Comparison of ENCODE assay signal across 8 cellular contexts in the genomic region with DNA sequence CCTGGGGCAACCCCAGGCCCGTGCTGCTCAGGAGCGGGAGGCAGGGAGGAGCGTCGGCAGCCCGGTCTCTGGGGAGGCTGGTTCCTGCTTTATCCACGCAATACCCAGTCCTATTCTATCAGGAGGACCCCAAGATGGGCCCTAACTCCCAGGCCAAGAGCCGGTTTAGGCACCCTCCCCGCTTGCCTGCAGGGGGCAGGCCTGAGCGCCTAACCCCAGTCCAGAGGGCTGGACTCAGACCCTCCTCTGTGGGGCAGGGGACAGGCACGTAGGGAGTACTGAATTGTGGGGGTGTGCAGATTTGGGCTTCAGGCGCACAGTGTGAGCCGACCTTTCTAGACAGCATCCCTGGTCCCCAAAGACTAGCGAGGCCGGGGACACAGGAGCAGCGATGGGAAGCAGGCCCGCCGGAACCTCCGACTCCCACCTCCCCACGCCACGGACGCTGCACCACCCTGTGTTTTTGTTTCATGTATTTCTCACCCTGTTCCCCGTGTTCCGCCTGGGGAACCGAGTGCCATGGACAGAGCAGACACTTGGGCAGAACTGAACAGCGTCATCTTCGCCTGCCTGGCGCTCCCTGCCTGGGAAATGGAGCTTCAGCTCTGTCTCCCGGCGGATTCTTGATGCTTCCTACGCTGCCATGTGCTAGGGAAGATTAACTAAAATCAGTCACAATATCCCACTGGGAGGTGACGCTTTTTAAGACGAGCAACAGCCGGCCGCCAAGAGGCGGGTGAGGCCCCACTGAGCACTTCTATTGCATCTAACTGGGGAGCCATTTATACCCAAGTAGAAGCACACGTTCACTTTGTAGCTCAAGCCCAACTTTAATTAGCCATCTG. TPM values are rescaled to one million over a fixed set of nuclear protein-coding genes. Genes with fewer than 3 reads are reported as not detected.
A peak's percentile ranks its signal among the peaks of the same experiment; 100 is the strongest.
DNase-seq lines count a peak whose midpoint lies in the region; ATAC-seq and TF ChIP-seq lines count a peak whose summit lies in the region.

No MANE protein-coding gene starts in this region.

- no peak overlapping the region for H3K27ac ChIP-seq in KMS-11
- H3K27ac ChIP-seq in body of pancreas: no peak overlapping the region

- no peak overlapping the region for H3K4me3 ChIP-seq in KMS-11 (IDR thresholded peaks at IDR 0.05; ENCODE audit: insufficient read depth, low read depth, low read length)
- H3K4me3 ChIP-seq in body of pancreas: no peak overlapping the region

- peaks cover 37% of the 10 kb centered on the region for H3K36me3 Mint-ChIP-seq in Calu3 (ENCODE audit: insufficient read depth, unreplicated experiment)

- peaks cover 9% of the 10 kb centered on the region for H3K4me1 ChIP-seq in KMS-11 (ENCODE audit: low read depth, poor library complexity, severe bottlenecking)
- H3K4me1 ChIP-seq in body of pancreas: peaks cover 8% of the 10 kb centered on the region

- no peaks in the 10 kb centered on the region for H3K27me3 Mint-ChIP-seq in Calu3 (ENCODE audit: unreplicated experiment)

- H3K27me3 ChIP-seq in KMS-11 (ENCODE audit: insufficient read depth, low read depth) (no peaks in the 10 kb centered on the region), body of pancreas (no peaks in the 10 kb centered on the region)

- TF ChIP-seq POLR2A in body of pancreas (IDR thresholded peaks at IDR 0.05): no peak

- DNase-seq in Calu3: peak; percentile 60
- DNase-seq in body of pancreas: peak in 1 of 4 donors; percentile 23
- peak; percentile 22 to 50 for DNase-seq in lung microvascular endothelial cell (ENCODE audit: low read depth in 2 of 2)
- DNase-seq in inferior parietal cortex (ENCODE audit: extremely low spot score): no peak

- CTCF ChIA-PET in Calu3 (lab: Charles Lee): no interaction called here

- H3K9me3 ChIP-seq in body of pancreas: no peaks in the 10 kb centered on the region

- no peak overlapping the region for H2AFZ ChIP-seq in KMS-11 (ENCODE audit: low read depth)

- H3K9me3 Mint-ChIP-seq in Calu3 (ENCODE audit: low read depth, unreplicated experiment): no peaks in the 10 kb centered on the region

- no peaks in the 10 kb centered on the region for H4K20me1 ChIP-seq in KMS-11 (ENCODE audit: insufficient read depth)

- H3K4me1 Mint-ChIP-seq in Calu3 (ENCODE audit: low read depth, unreplicated experiment): peaks cover 27% of the 10 kb centered on the region

- no peak overlapping the region for H3K4me2 ChIP-seq in KMS-11

- no peak overlapping the region for H3K4me3 Mint-ChIP-seq in Calu3 (ENCODE audit: low read depth, unreplicated experiment)

- no peak overlapping the region for H3K27ac Mint-ChIP-seq in Calu3 (ENCODE audit: unreplicated experiment)

- no peaks in the 10 kb centered on the region for H3K36me3 ChIP-seq in KMS-11 (ENCODE audit: insufficient read depth)
- no peaks in the 10 kb centered on the region for H3K36me3 ChIP-seq in body of pancreas (replicated peaks in 1 of 2; ENCODE audit: insufficient read depth in 1 of 2, low read depth in 2 of 2)

- TF ChIP-seq CTCF in Calu3 (IDR thresholded peaks at IDR 0.05; ENCODE audit: unreplicated experiment) (peak; percentile 89), KMS-11 (conservative IDR thresholded peaks at IDR 0.05; ENCODE audit: low read depth, low read length) (peak; percentile 70), body of pancreas (IDR thresholded peaks at IDR 0.05) (peak in 6 of 7 experiments; percentile 27 to 47 (median 38))

- intact Hi-C loops in Calu3 (cut with micrococcal nuclease; ENCODE audit: unreplicated experiment): loop anchor here (5.0 kb wide), 1 partner anchor 105 kb away; a partner anchor contains a TSS
- intact Hi-C loops in body of pancreas (cut with DNase I): no loop called here

- BruUV-seq in Calu3 (replicated peaks; lab: Mats Ljungman, UMichigan): no TSS peak

- 59 to 78% methylated on average over 25 to 36 of the region's 36 CpGs for WGBS in body of pancreas, 2 donors

- ATAC-seq in body of pancreas (peak; percentile 31), GM21737 (IDR thresholded peaks at IDR 0.05; ENCODE audit: unreplicated experiment) (no peak), GM18867 (IDR thresholded peaks at IDR 0.05; ENCODE audit: unreplicated experiment) (no peak), HG03565 (IDR thresholded peaks at IDR 0.05; ENCODE audit: unreplicated experiment) (no peak)

- H3K79me2 ChIP-seq in KMS-11 (ENCODE audit: insufficient read depth, low read depth): peaks cover 3% of the 10 kb centered on the region; the same call in 1 of the 2 replicates

- no peak overlapping the region for H3K9ac ChIP-seq in KMS-11

RNA-seq across cellular contexts. Expression of a gene that starts 5.3 kb away (rescaled TPM):
- 52.2 and 65.6 TPM in 2 replicates for total RNA-seq in Calu3 (2022)
- total RNA-seq in body of pancreas: 10 to 100 TPM in 1 of 2 donors, not detected in 1; 26.2 TPM
- total RNA-seq in lung microvascular endothelial cell: 4.8 and 10.5 TPM in 2 replicates

RNA-seq across cellular contexts. Expression of a gene that starts 5.4 kb away (rescaled TPM):
- 60.1 and 64.3 TPM in 2 replicates for total RNA-seq in Calu3 (2022)
- 1 to 10 TPM; 7.6 to 8.8 TPM for total RNA-seq in body of pancreas
- total RNA-seq in lung microvascular endothelial cell: 10.7 and 13.7 TPM in 2 replicates

RNA-seq across cellular contexts. Expression of a gene that starts 14.6 kb away (rescaled TPM):
- 85.2 and 86.0 TPM in 2 replicates for total RNA-seq in Calu3 (2022)
- total RNA-seq in body of pancreas: 10 to 100 TPM; 14.0 to 66.9 TPM
- total RNA-seq in lung microvascular endothelial cell: 35.3 and 46.0 TPM in 2 replicates

Comparison
In these comparisons a context has a peak if more than half of its experiments do, and no peak if none do; other contexts are left out.
1. CTCF ChIP-seq: peak in every context shown above with its lines; median percentile 89 in Calu3; 70 in KMS-11; 38 in body of pancreas.